In the genomic region with DNA sequence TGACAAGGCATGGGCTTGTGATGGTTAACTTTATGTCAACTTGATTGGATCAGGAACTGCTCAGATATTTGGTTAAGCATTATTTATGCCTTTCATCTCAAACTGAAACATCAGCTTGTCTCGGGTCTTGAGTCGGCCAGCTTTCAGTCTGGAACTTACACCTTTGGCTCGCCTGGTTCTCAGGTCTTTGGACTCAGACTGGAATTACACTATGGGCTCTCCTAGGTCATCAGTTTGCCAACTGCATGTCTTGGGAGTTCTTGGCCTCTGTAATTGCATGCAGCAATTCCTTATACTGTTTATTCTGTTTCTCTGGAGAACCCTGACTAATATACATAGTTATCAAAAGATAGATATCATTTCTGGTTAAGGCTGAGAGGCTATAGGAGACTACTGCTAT, we compare ENCODE assay signal across 35 cellular contexts.
"Had no signal": no experiment of that assay in that cellular context is flagged by ENCODE, and none has a peak within 500 bp of the region (broad histone marks: within the 10 kb centered on the region; RNA-seq: fewer than 3 reads in every experiment).

No MANE protein-coding gene starts in this region.

- H3K27ac ChIP-seq: KMS-11 had no signal

- H3K27me3 ChIP-seq: MG63 had no signal

- H3K4me2 ChIP-seq: KMS-11 had no signal

- H3K4me3 ChIP-seq: MG63 had no signal

- H3K36me3 ChIP-seq: MG63 had no signal

- H3K9ac ChIP-seq: KMS-11 had no signal

- DNase-seq: Karpas-422, Kasumi-1, MG63, MM.1S, MV-4-11, NCI-H1048, NCI-H1092, NCI-H1092 treated with DMSO at 0.1 percent for 48 hours, NCI-H1105, NCI-H1105 treated with DMSO at 0.1 percent for 48 hours, NCI-H1417, NCI-H1417 treated with DMSO at 0.1 percent for 48 hours, NCI-H1436, NCI-H1436 treated with DMSO at 0.1 percent for 48 hours, NCI-H146, NCI-H1694, NCI-H1694 treated with DMSO at 0.1 percent for 48 hours, NCI-H187, NCI-H187 treated with DMSO at 0.1 percent for 48 hours, NCI-H1930, NCI-H2029, NCI-H2029 treated with DMSO at 0.1 percent for 48 hours, NCI-H2081, NCI-H2081 treated with DMSO at 0.1 percent for 48 hours, NCI-H2107, NCI-H2171, NCI-H2171 treated with DMSO at 0.1 percent for 48 hours, NCI-H2227 treated with DMSO at 0.1 percent for 48 hours, NCI-H226, NCI-H345, NCI-H446, NCI-H446 treated with DMSO at 0.1 percent for 48 hours, NCI-H510A, NCI-H510A treated with DMSO at 0.1 percent for 48 hours had no signal
